8 cellular contexts compared by ENCODE assay signal in the genomic region with DNA sequence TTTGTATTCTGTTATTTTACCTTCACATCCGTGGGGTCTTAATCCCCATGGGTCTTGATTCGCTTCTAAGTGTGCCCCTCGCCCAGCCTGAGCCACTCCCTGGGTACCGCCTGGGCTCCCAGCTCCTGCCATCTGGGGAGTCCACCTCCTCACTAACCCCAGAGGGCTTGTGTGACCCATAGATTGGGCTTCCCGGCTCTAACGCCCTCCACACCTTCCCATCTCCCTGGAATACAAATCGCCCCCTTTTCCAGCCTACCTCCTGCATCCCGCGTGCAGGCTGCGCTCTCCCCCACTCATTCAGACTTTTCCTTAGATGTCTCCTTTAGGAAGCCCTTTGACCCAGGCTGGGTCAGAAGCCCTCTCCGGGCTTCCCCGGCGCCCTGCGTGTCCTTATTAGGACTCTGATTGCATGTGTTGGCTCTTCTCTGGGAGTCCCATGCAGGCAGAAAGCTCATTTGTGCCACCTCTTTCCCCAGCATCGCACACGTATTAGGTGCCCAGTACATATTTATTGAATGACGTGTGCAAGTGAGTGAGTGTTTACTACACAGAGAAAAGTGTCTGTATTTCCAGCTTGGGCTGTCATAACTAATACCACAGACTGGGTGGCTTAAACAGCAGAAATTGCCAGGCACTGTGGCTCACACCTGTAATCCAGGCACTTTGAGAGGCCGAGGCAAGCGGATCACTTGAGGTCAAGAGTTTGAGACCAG. TPM values are rescaled to one million over a fixed set of nuclear protein-coding genes. Genes with fewer than 3 reads are reported as not detected.
DNase-seq lines count a peak whose midpoint lies in the region; ATAC-seq, FAIRE-seq and TF ChIP-seq lines count a peak whose summit lies in the region.

No MANE protein-coding gene starts in this region.

- no peaks in the 10 kb centered on the region for H3K36me3 Mint-ChIP-seq in activated naive CD4-positive, alpha-beta T cell treated with anti-CD3 and anti-CD28 coated beads, Interleukin-2, amount 10 ng/mL, durations not matched to agents 7 days and 5 days
- peaks cover 0 to 6% of the 10 kb centered on the region in 2 donors for H3K36me3 Mint-ChIP-seq in activated naive CD4-positive, alpha-beta T cell treated with anti-CD3 and anti-CD28 coated beads, Interleukin-2, amount 50 U/mL, for 72 hours

- H3K27ac Mint-ChIP-seq in activated naive CD4-positive, alpha-beta T cell treated with anti-CD3 and anti-CD28 coated beads, Interleukin-2, amount 10 ng/mL, durations not matched to agents 7 days and 5 days = peak overlapping the region; percentile 89
- peak overlapping the region; percentile 87 to 99 for H3K27ac Mint-ChIP-seq in activated naive CD4-positive, alpha-beta T cell treated with anti-CD3 and anti-CD28 coated beads, Interleukin-2, amount 50 U/mL, for 72 hours

- H3K4me1 Mint-ChIP-seq in activated naive CD4-positive, alpha-beta T cell treated with anti-CD3 and anti-CD28 coated beads, Interleukin-2, amount 10 ng/mL, durations not matched to agents 7 days and 5 days = peaks cover 22% of the 10 kb centered on the region

- H3K4me3 Mint-ChIP-seq in activated naive CD4-positive, alpha-beta T cell treated with anti-CD3 and anti-CD28 coated beads, Interleukin-2, amount 10 ng/mL, durations not matched to agents 7 days and 5 days = peak overlapping the region; percentile 88

- no peak for DNase-seq in activated naive CD4-positive, alpha-beta T cell treated with anti-CD3 and anti-CD28 coated beads, Interleukin-2, amount 10 ng/mL, durations not matched to agents 7 days and 5 days
- no peak for DNase-seq in activated naive CD4-positive, alpha-beta T cell (lab: John Stamatoyannopoulos, UW)
- no peak for DNase-seq in activated naive CD4-positive, alpha-beta T cell treated with anti-CD3 and anti-CD28 coated beads, Interleukin-2, amount 50 U/mL, for 72 hours (ENCODE audit: low spot score in 2 of 2)
- no peak for DNase-seq in kidney
- no peak for DNase-seq in thyroid gland
- no peak for DNase-seq in stimulated activated CD4-positive, alpha-beta T cell treated with anti-CD3 and anti-CD28 coated beads, Interleukin-4, amount 100 ng/mL, for 24 hours
- DNase-seq in SIG-M5 treated with dmso at 0.1 percent for 504 hours (lab: John Stamatoyannopoulos, UW; ENCODE audit: unreplicated experiment) = no peak
- DNase-seq in T-helper 9 cell = no peak

- no peaks in the 10 kb centered on the region for H3K9me3 Mint-ChIP-seq in activated naive CD4-positive, alpha-beta T cell treated with anti-CD3 and anti-CD28 coated beads, Interleukin-2, amount 10 ng/mL, durations not matched to agents 7 days and 5 days
- H3K9me3 Mint-ChIP-seq in activated naive CD4-positive, alpha-beta T cell treated with anti-CD3 and anti-CD28 coated beads, Interleukin-2, amount 50 U/mL, for 72 hours = no peaks in the 10 kb centered on the region

- TF ChIP-seq CTCF in kidney (IDR thresholded peaks at IDR 0.05; ENCODE audit: borderline replicate concordance, extremely low read depth, insufficient read depth) = no peak
- TF ChIP-seq CTCF in thyroid gland (IDR thresholded peaks at IDR 0.05) = no peak

- CTCF ChIA-PET in activated naive CD4-positive, alpha-beta T cell treated with anti-CD3 and anti-CD28 coated beads, Interleukin-2, amount 10 ng/mL, durations not matched to agents 7 days and 5 days (lab: Charles Lee) = interaction anchor here (0.6 to 10.9 kb wide), 11 partner anchors 9 to 183 kb away, joined by 3 to 216 read pairs (median 4); a partner anchor contains a TSS

- FAIRE-seq in kidney (lab: Jason Lieb, UNC) = no peak

- H3K9me3 ChIP-seq in kidney (ENCODE audit: control insufficient read depth in 1 of 2, low read length in 2 of 2) = no peaks in the 10 kb centered on the region
- H3K9me3 ChIP-seq in thyroid gland = no peaks in the 10 kb centered on the region

- H3K36me3 ChIP-seq in kidney (ENCODE audit: control insufficient read depth in 1 of 2, insufficient read depth in 2 of 2, low read length in 2 of 2) (peaks cover 0 to 3% of the 10 kb centered on the region in 2 donors), thyroid gland (peaks cover 0 to 3% of the 10 kb centered on the region in 2 donors)

- peaks cover 6% of the 10 kb centered on the region for H3K27me3 Mint-ChIP-seq in activated naive CD4-positive, alpha-beta T cell treated with anti-CD3 and anti-CD28 coated beads, Interleukin-2, amount 10 ng/mL, durations not matched to agents 7 days and 5 days

- WGBS in thyroid gland, 2 donors = 23 to 25% methylated on average over 19 of the region's 19 CpGs

- no peak for ATAC-seq in activated naive CD4-positive, alpha-beta T cell treated with anti-CD3 and anti-CD28 coated beads, Interleukin-2, amount 50 U/mL, for 72 hours

- H3K27me3 ChIP-seq in thyroid gland = no peaks in the 10 kb centered on the region

- H3K27ac ChIP-seq in kidney (ENCODE audit: low read depth in 2 of 2, low read length in 2 of 2) (peak overlapping the region in 1 of 2 donors; percentile 90), thyroid gland (peak overlapping the region in 1 of 3 donors; percentile 95)

- intact Hi-C loops in kidney (cut with DNase I) = no loop called here
- intact Hi-C loops in thyroid gland (cut with DNase I) = loop anchor here (2.0 kb wide), 1 partner anchor 75 kb away; a partner anchor contains a TSS

- H3K4me1 ChIP-seq in kidney (ENCODE audit: control insufficient read depth in 1 of 2, insufficient read depth in 1 of 2, low read depth in 1 of 2, low read length in 2 of 2) (peaks cover 0 to 12% of the 10 kb centered on the region in 2 donors), thyroid gland (peaks cover 11 to 16% of the 10 kb centered on the region in 2 donors)

- no peak for TF ChIP-seq POLR2A in thyroid gland (IDR thresholded peaks at IDR 0.05)

- H3K4me3 ChIP-seq in kidney (ENCODE audit: low read length in 2 of 2) (peak overlapping the region; percentile 83 to 94), thyroid gland (replicated peaks in 1 of 3) (peak overlapping the region; percentile 59 to 75 (median 65))

- H3K9ac ChIP-seq in kidney (ENCODE audit: low read length in 2 of 2) = peak overlapping the region; percentile 89 to 93

RNA-seq across cellular contexts. Expression of a gene that starts 0.8 kb away (rescaled TPM):
- 10 to 100 TPM; 66.4 to 80.8 TPM for total RNA-seq in activated naive CD4-positive, alpha-beta T cell treated with anti-CD3 and anti-CD28 coated beads, Interleukin-2, amount 50 U/mL, for 72 hours
- total RNA-seq in kidney = 59.5 TPM
- polyA plus RNA-seq in kidney (ENCODE audit: insufficient read depth, low read depth, low replicate concordance) = 120 TPM
- 10 to 100 TPM; 35.7 to 65.6 (median 51.9) TPM for total RNA-seq in thyroid gland

RNA-seq across cellular contexts. Expression of a gene that starts 33.3 kb away (rescaled TPM):
- total RNA-seq in activated naive CD4-positive, alpha-beta T cell treated with anti-CD3 and anti-CD28 coated beads, Interleukin-2, amount 50 U/mL, for 72 hours = under 1 TPM; 0.19 to 0.36 TPM
- total RNA-seq in kidney (0.19 TPM), thyroid gland (under 1 TPM in 1 of 4 donors, not detected in 3; 0.22 TPM)
- 0.37 TPM for polyA plus RNA-seq in kidney (ENCODE audit: insufficient read depth, low read depth, low replicate concordance)
